Comparison of ENCODE assay signal across 1 cellular context in genomic region chr4:36046026-36046425, GRCh38.
TF ChIP-seq lines count a peak whose summit lies in the region.

No MANE protein-coding gene starts in this region.

TF ChIP-seq in GM12878, 131 proteins besides CTCF, POLR2A, EP300 and RAD21 (continued from another document):
- TF ChIP-seq REST (IDR thresholded peaks at IDR 0.05; ENCODE audit: low read depth, low read length): no peak
- TF ChIP-seq MTA3 (IDR thresholded peaks at IDR 0.05; ENCODE audit: borderline replicate concordance, low read length): no peak
- no peak for TF ChIP-seq ETV6 (conservative IDR thresholded peaks at IDR 0.05 in 1 of 2, IDR thresholded peaks at IDR 0.05 in 1 of 2; ENCODE audit: borderline replicate concordance in 1 of 2, low read depth in 1 of 2)
- TF ChIP-seq MEF2B (IDR thresholded peaks at IDR 0.05; ENCODE audit: partially characterized antibody, poor library complexity, severe bottlenecking): no peak
- no peak for TF ChIP-seq SMARCA5 (IDR thresholded peaks at IDR 0.05)
- TF ChIP-seq, protein P1, sequence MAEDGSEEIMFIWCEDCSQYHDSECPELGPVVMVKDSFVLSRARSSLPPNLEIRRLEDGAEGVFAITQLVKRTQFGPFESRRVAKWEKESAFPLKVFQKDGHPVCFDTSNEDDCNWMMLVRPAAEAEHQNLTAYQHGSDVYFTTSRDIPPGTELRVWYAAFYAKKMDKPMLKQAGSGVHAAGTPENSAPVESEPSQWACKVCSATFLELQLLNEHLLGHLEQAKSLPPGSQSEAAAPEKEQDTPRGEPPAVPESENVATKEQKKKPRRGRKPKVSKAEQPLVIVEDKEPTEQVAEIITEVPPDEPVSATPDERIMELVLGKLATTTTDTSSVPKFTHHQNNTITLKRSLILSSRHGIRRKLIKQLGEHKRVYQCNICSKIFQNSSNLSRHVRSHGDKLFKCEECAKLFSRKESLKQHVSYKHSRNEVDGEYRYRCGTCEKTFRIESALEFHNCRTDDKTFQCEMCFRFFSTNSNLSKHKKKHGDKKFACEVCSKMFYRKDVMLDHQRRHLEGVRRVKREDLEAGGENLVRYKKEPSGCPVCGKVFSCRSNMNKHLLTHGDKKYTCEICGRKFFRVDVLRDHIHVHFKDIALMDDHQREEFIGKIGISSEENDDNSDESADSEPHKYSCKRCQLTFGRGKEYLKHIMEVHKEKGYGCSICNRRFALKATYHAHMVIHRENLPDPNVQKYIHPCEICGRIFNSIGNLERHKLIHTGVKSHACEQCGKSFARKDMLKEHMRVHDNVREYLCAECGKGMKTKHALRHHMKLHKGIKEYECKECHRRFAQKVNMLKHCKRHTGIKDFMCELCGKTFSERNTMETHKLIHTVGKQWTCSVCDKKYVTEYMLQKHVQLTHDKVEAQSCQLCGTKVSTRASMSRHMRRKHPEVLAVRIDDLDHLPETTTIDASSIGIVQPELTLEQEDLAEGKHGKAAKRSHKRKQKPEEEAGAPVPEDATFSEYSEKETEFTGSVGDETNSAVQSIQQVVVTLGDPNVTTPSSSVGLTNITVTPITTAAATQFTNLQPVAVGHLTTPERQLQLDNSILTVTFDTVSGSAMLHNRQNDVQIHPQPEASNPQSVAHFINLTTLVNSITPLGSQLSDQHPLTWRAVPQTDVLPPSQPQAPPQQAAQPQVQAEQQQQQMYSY (CRISPR knock-in tag; IDR thresholded peaks at IDR 0.05): no peak
- TF ChIP-seq TBL1XR1 (IDR thresholded peaks at IDR 0.05; ENCODE audit: low read depth, low read length): no peak
- TF ChIP-seq WRNIP1 (IDR thresholded peaks at IDR 0.05; ENCODE audit: borderline replicate concordance, low read depth, low read length): no peak
